1 cellular context compared by ENCODE assay signal in genomic region chr10:79244841-79245504, GRCh38.
TF ChIP-seq lines count a peak whose summit lies in the region.

No MANE protein-coding gene starts in this region.

TF ChIP-seq in IMR-90, 13 proteins besides CTCF, POLR2A, EP300 and RAD21 (continued from another document):
- TF ChIP-seq ELK1 (IDR thresholded peaks at IDR 0.05; ENCODE audit: borderline replicate concordance, low read depth, low read length) (no peak), CEBPB (IDR thresholded peaks at IDR 0.05; ENCODE audit: low read depth, low read length) (no peak), NFE2L2 (IDR thresholded peaks at IDR 0.05; ENCODE audit: low read depth, low read length) (no peak), CHD1 (IDR thresholded peaks at IDR 0.05; ENCODE audit: low read depth, low read length) (no peak), MXI1 (IDR thresholded peaks at IDR 0.05; ENCODE audit: borderline replicate concordance, low read depth, low read length) (no peak), MAZ (IDR thresholded peaks at IDR 0.05; ENCODE audit: borderline replicate concordance, low read depth, low read length) (no peak), RFX5 (IDR thresholded peaks at IDR 0.05; ENCODE audit: low read depth, low read length) (no peak), MAFK (IDR thresholded peaks at IDR 0.05; ENCODE audit: low read depth, low read length) (no peak)
TF ChIP-seq in IMR-90: peak in this region for 0.
